ENCODE assay signal across 9 cellular contexts in genomic region chr7:142581341-142581740, GRCh38.
DNase-seq lines count a peak whose midpoint lies in the region; ATAC-seq, FAIRE-seq and TF ChIP-seq lines count a peak whose summit lies in the region.
"Had no signal": no experiment of that assay in that cellular context is flagged by ENCODE, and none has a peak within 500 bp of the region (broad histone marks: within the 10 kb centered on the region; RNA-seq: fewer than 3 reads in every experiment).

No MANE protein-coding gene starts in this region.

- 39% methylated on average over 4 of the region's 4 CpGs for WGBS in right cardiac atrium

- peak overlapping the region; percentile 54 for H2AFZ ChIP-seq in astrocyte (ENCODE audit: low read depth, low read length)

- TF ChIP-seq CTCF in GM10266 (IDR thresholded peaks at IDR 0.05; ENCODE audit: control insufficient read depth, insufficient read depth, low read depth, missing control alignments) (no peak), astrocyte (IDR thresholded peaks at IDR 0.05; ENCODE audit: insufficient read depth, low read depth, low read length) (no peak)

- TF ChIP-seq POLR2A in erythroblast (IDR thresholded peaks at IDR 0.05; ENCODE audit: low read length), result no peak

- no peaks in the 10 kb centered on the region for H3K36me3 Mint-ChIP-seq in astrocyte (ENCODE audit: low read depth, unreplicated experiment)

- FAIRE-seq in HTR-8/SVneo (lab: Jason Lieb, UNC) (no peak), astrocyte (lab: Jason Lieb, UNC) (no peak)
- FAIRE-seq: endometrium had no signal

- no peaks in the 10 kb centered on the region for H3K79me2 ChIP-seq in astrocyte (ENCODE audit: insufficient read depth, low read length)

- no peaks in the 10 kb centered on the region for H3K27me3 Mint-ChIP-seq in astrocyte (ENCODE audit: low read depth, unreplicated experiment)

- H3K27ac Mint-ChIP-seq in astrocyte (ENCODE audit: unreplicated experiment), result no peak overlapping the region

- no peaks in the 10 kb centered on the region for H4K20me1 ChIP-seq in astrocyte (ENCODE audit: insufficient read depth, low read length)

- H3K27ac ChIP-seq in astrocyte (ENCODE audit: low read depth, low read length) (no peak overlapping the region), right cardiac atrium (ENCODE audit: low read length) (no peak overlapping the region)

- no peak overlapping the region for H3K4me2 ChIP-seq in astrocyte (ENCODE audit: low read length)

- no peak overlapping the region for H3K9ac ChIP-seq in astrocyte (ENCODE audit: low read length)

- H3K9me3 ChIP-seq in astrocyte (ENCODE audit: insufficient read depth, low read depth, low read length) (no peaks in the 10 kb centered on the region), right cardiac atrium (ENCODE audit: control insufficient read depth, low read length) (no peaks in the 10 kb centered on the region)

- H3K27me3 ChIP-seq in astrocyte (ENCODE audit: insufficient read depth, low read length) (no peaks in the 10 kb centered on the region), right cardiac atrium (ENCODE audit: control insufficient read depth, insufficient read depth) (no peaks in the 10 kb centered on the region)

- no peak overlapping the region for H3K4me3 ChIP-seq in astrocyte (ENCODE audit: insufficient read depth, low read depth, low read length)
- H3K4me3 ChIP-seq in right cardiac atrium (ENCODE audit: low read length), result no peak overlapping the region

- H3K4me3 Mint-ChIP-seq in astrocyte (ENCODE audit: unreplicated experiment), result no peak overlapping the region

- intact Hi-C loops in right cardiac atrium (cut with DNase I), result no loop called here

- DNase-seq in GM10266 (ENCODE audit: extremely low spot score), result peak; percentile 62
- DNase-seq in HTR-8/SVneo (ENCODE audit: insufficient read length, low spot score), result peak; percentile 22
- no peak for DNase-seq in astrocyte (ENCODE audit: low read depth)
- no peak for DNase-seq in COLO829 (ENCODE audit: low spot score)
- no peak for DNase-seq in erythroblast (lab: John Stamatoyannopoulos, UW)
- no peak for DNase-seq in DMS79 (lab: John Stamatoyannopoulos, UW)
- DNase-seq in right cardiac atrium, result no peak

- H3K36me3 ChIP-seq in astrocyte (ENCODE audit: insufficient read depth, low read length), result no peaks in the 10 kb centered on the region

- H3K4me1 Mint-ChIP-seq in astrocyte (ENCODE audit: low read depth, unreplicated experiment), result peaks cover 26% of the 10 kb centered on the region

- H3K9me3 Mint-ChIP-seq in astrocyte (ENCODE audit: unreplicated experiment), result no peaks in the 10 kb centered on the region

- H3K4me1 ChIP-seq in astrocyte (ENCODE audit: insufficient read depth, low read length) (peaks cover 14% of the 10 kb centered on the region), right cardiac atrium (ENCODE audit: control insufficient read depth, insufficient read depth, low read length) (no peaks in the 10 kb centered on the region)

- ATAC-seq in GM21526 (IDR thresholded peaks at IDR 0.05; ENCODE audit: low FRiP score, unreplicated experiment) (peak; percentile 79), right cardiac atrium (no peak)

Comparison
In these comparisons a context has a peak if more than half of its experiments do, and no peak if none do; other contexts are left out.
1. DNase-seq: peak in GM10266 (single experiment) and HTR-8/SVneo (single experiment); none in astrocyte (single experiment), COLO829 (single experiment), erythroblast (0 of 2), DMS79 (single experiment) and right cardiac atrium (0 of 3).